ENCODE assay signal across 27 cellular contexts in genomic region chr9:16377311-16377710, GRCh38.
"Had no signal": no experiment of that assay in that cellular context is flagged by ENCODE, and none has a peak within 500 bp of the region (broad histone marks: within the 10 kb centered on the region; RNA-seq: fewer than 3 reads in every experiment).

No MANE protein-coding gene starts in this region.

- H3K27me3 ChIP-seq: stomach, suprapubic skin, testis, thyroid gland, tibial artery, tibial nerve, transverse colon, upper lobe of left lung, upper lobe of right lung, uterus, vagina had no signal

- H3K27ac ChIP-seq: stomach, suprapubic skin, testis, thoracic aorta, thyroid gland, tibial artery, tibial nerve, transverse colon, upper lobe of left lung, upper lobe of right lung, uterus, vagina had no signal

- H3K36me3 ChIP-seq: stomach, suprapubic skin, thoracic aorta, thyroid gland, tibial artery, tibial nerve, transverse colon, upper lobe of left lung, upper lobe of right lung, uterus, vagina had no signal

- H3K4me1 ChIP-seq: stomach, suprapubic skin, testis, thyroid gland, tibial artery, tibial nerve, transverse colon, upper lobe of left lung, upper lobe of right lung, uterus, vagina had no signal

- H3K4me3 ChIP-seq: stomach, suprapubic skin, testis, thoracic aorta, thyroid gland, tibial artery, tibial nerve, transverse colon, upper lobe of left lung, upper lobe of right lung, uterus, vagina had no signal

- DNase-seq: stimulated activated CD4-positive, alpha-beta T cell treated with anti-CD3 and anti-CD28 coated beads, Interleukin-2, amount 100 ng/mL, for 48 hours; stimulated activated CD4-positive, alpha-beta T cell treated with anti-CD3 and anti-CD28 coated beads, Interleukin-4, amount 100 ng/mL, for 1 hour; stimulated activated CD4-positive, alpha-beta T cell treated with anti-CD3 and anti-CD28 coated beads, Interleukin-4, amount 100 ng/mL, for 24 hours; stimulated activated CD4-positive, alpha-beta T cell treated with anti-CD3 and anti-CD28 coated beads, Interleukin-4, amount 100 ng/mL, for 4 hours; stimulated activated CD8-positive, alpha-beta memory T cell treated with anti-CD3 and anti-CD28 coated beads, Interleukin-4, amount 100 ng/mL, for 48 hours; stimulated activated naive B cell treated with anti-CD40 and anti-IgM and Interleukin-4, amounts not matched to agents 10 μg/mL and 1 μg/mL and 100 μg/mL, for 72 hours; stimulated activated naive CD4-positive, alpha-beta T cell; stimulated activated naive CD4-positive, alpha-beta T cell treated with Interleukin-2 at 50 U/mL for 16 hours; stimulated activated naive CD8-positive, alpha-beta T cell treated with anti-CD3 and anti-CD28 coated beads, Interleukin-15, amount 100 ng/mL, for 72 hours; stimulated activated naive CD8-positive, alpha-beta T cell treated with anti-CD3 and anti-CD28 coated beads, Interleukin-15, Interleukin-2, amounts not matched to agents 100 U/mL and 50 U/mL, for 24 hours; stomach; substantia nigra; testis; thyroid gland; tibial artery; transverse colon; trophoblast cell; upper lobe of left lung; upper lobe of right lung; uterus had no signal

- FAIRE-seq: urothelium cell line had no signal

- H3K9me3 ChIP-seq: suprapubic skin, testis, thoracic aorta, thyroid gland, transverse colon, upper lobe of left lung, upper lobe of right lung, uterus, vagina had no signal

- ATAC-seq: stimulated activated effector memory CD8-positive, alpha-beta T cell treated with anti-CD3 and anti-CD28 coated beads, Interleukin-12 subunit alpha, Interleukin-12 subunit beta, amount 100 ng/mL, for 72 hours; stimulated activated memory B cell treated with anti-CD40 and anti-IgM and Interleukin-4, amounts not matched to agents 10 μg/mL and 1 μg/mL and 100 μg/mL, for 72 hours; stimulated activated naive B cell treated with anti-CD40 and anti-IgM and Interleukin-4, amounts not matched to agents 10 μg/mL and 1 μg/mL and 100 μg/mL, for 72 hours; stimulated activated naive CD8-positive, alpha-beta T cell treated with anti-CD3 and anti-CD28 coated beads, Interleukin-15, amount 100 ng/mL, for 72 hours; stimulated activated naive CD8-positive, alpha-beta T cell treated with anti-CD3 and anti-CD28 coated beads, Interleukin-15, Interleukin-2, amounts not matched to agents 100 U/mL and 50 U/mL, for 24 hours; upper lobe of right lung had no signal
